In genomic region chr10:34996843-34997242, GRCh38 we compare ENCODE assay signal across 13 cellular contexts.
DNase-seq lines count a peak whose midpoint lies in the region; ATAC-seq and TF ChIP-seq lines count a peak whose summit lies in the region.
"Had no signal": no experiment of that assay in that cellular context is flagged by ENCODE, and none has a peak within 500 bp of the region (broad histone marks: within the 10 kb centered on the region; RNA-seq: fewer than 3 reads in every experiment).

No MANE protein-coding gene starts in this region.

- CTCF ChIA-PET in mammary epithelial cell (lab: Charles Lee; ENCODE audit: low non-redundant PET): no interaction called here

- no TSS peak for BruUV-seq in mammary epithelial cell (replicated peaks; lab: Mats Ljungman, UMichigan)

- no peak for TF ChIP-seq POLR2A in sigmoid colon (IDR thresholded peaks at IDR 0.05)

- H3K27ac ChIP-seq in mammary epithelial cell (ENCODE audit: insufficient read depth, low read depth, low read length) (no peak overlapping the region), sigmoid colon (no peak overlapping the region), foreskin keratinocyte (no peak overlapping the region)
- H3K27ac ChIP-seq: dorsolateral prefrontal cortex had no signal

- no peak overlapping the region for H3K9ac ChIP-seq in mammary epithelial cell (ENCODE audit: insufficient read depth, low read length)

- no peaks in the 10 kb centered on the region for H3K79me2 ChIP-seq in mammary epithelial cell (ENCODE audit: insufficient read depth, low read length)

- H2AFZ ChIP-seq in mammary epithelial cell (ENCODE audit: low read depth, low read length): no peak overlapping the region

- H3K4me1 ChIP-seq in mammary epithelial cell (ENCODE audit: insufficient read depth, low read length) (peaks cover 25% of the 10 kb centered on the region), sigmoid colon (peaks cover 0 to 17% (median 9%) of the 10 kb centered on the region in 4 donors), foreskin keratinocyte (peaks cover 19% of the 10 kb centered on the region)

- H3K9me3 ChIP-seq in mammary epithelial cell (replicated peaks; ENCODE audit: insufficient read depth, low read length): no peaks in the 10 kb centered on the region
- no peaks in the 10 kb centered on the region for H3K9me3 ChIP-seq in sigmoid colon

- no peaks in the 10 kb centered on the region for H4K20me1 ChIP-seq in mammary epithelial cell (ENCODE audit: insufficient read depth, low read length)

- TF ChIP-seq CTCF in mammary epithelial cell (conservative IDR thresholded peaks at IDR 0.05 in 1 of 2, IDR thresholded peaks at IDR 0.05 in 1 of 2; ENCODE audit: extremely low read depth in 1 of 2, insufficient read depth in 1 of 2, low read depth in 1 of 2, low read length in 2 of 2) (no peak), sigmoid colon (IDR thresholded peaks at IDR 0.05) (no peak), foreskin keratinocyte (conservative IDR thresholded peaks at IDR 0.05) (no peak)

- 98% methylated on average over 5 of the region's 6 CpGs for WGBS in mammary epithelial cell (ENCODE audit: low coverage, missing lambda C conversion rate)
- 69 to 72% methylated on average over 6 of the region's 6 CpGs for WGBS in sigmoid colon, 2 donors

- H3K27me3 ChIP-seq in mammary epithelial cell (ENCODE audit: insufficient read depth, low read length) (no peaks in the 10 kb centered on the region), sigmoid colon (no peaks in the 10 kb centered on the region), foreskin keratinocyte (no peaks in the 10 kb centered on the region)
- H3K27me3 ChIP-seq: dorsolateral prefrontal cortex had no signal

- no peak overlapping the region for H3K4me3 ChIP-seq in mammary epithelial cell (replicated peaks in 1 of 3; ENCODE audit: insufficient read depth in 1 of 3, low read depth in 2 of 3, low read length in 3 of 3)
- H3K4me3 ChIP-seq in sigmoid colon: no peak overlapping the region
- H3K4me3 ChIP-seq: dorsolateral prefrontal cortex had no signal

- DNase-seq in GF-D8 (lab: John Stamatoyannopoulos, UW): peak; percentile 99
- DNase-seq in MV-4-11 (lab: John Stamatoyannopoulos, UW): peak; percentile 99
- DNase-seq in mammary epithelial cell: peak; percentile 50
- DNase-seq in pons (ENCODE audit: low spot score): peak; percentile 41
- no peak for DNase-seq in NCI-H524 (lab: John Stamatoyannopoulos, UW)
- no peak for DNase-seq in sigmoid colon
- no peak for DNase-seq in foreskin keratinocyte
- DNase-seq: activated CD4-positive, alpha-beta T cell treated with anti-CD3 and anti-CD28 coated beads, Interleukin-2, amount 10 ng/mL, durations not matched to agents 7 days and 5 days; DMS79; hippocampal formation; SHP77 treated with DMSO at 0.1 percent for 48 hours had no signal

- intact Hi-C loops in mammary epithelial cell (cut with micrococcal nuclease) (no loop called here), sigmoid colon (cut with DNase I) (no loop called here)

- ATAC-seq in foreskin keratinocyte (no peak), HG03280 (IDR thresholded peaks at IDR 0.05; ENCODE audit: unreplicated experiment) (no peak)

- TF ChIP-seq EP300 in sigmoid colon (IDR thresholded peaks at IDR 0.05): no peak

- no peak overlapping the region for H3K4me2 ChIP-seq in mammary epithelial cell (ENCODE audit: insufficient read depth, low read depth, low read length)

- in situ Hi-C loops in mammary epithelial cell (cut with MboI; ENCODE audit: low sequenced_read_pairs in 2 of 2): loop anchor here in 1 of 2 donors (25.0 kb wide), 1 partner anchor 285 kb away; no protein-coding TSS in a partner anchor

- dilution Hi-C loops in mammary epithelial cell (cut with HindIII; ENCODE audit: low sequenced_read_pairs): no loop called here

- H3K36me3 ChIP-seq in mammary epithelial cell (ENCODE audit: insufficient read depth, low read length) (no peaks in the 10 kb centered on the region), sigmoid colon (no peaks in the 10 kb centered on the region)

Comparison
In these comparisons a context has a peak if more than half of its experiments do, and no peak if none do; other contexts are left out.
1. DNase-seq: peak in GF-D8 (single experiment), MV-4-11 (single experiment), mammary epithelial cell (single experiment) and pons (single experiment); none in NCI-H524 (0 of 2), sigmoid colon (single experiment) and foreskin keratinocyte (0 of 2).